Comparison of ENCODE assay signal across 32 cellular contexts in the genomic region with DNA sequence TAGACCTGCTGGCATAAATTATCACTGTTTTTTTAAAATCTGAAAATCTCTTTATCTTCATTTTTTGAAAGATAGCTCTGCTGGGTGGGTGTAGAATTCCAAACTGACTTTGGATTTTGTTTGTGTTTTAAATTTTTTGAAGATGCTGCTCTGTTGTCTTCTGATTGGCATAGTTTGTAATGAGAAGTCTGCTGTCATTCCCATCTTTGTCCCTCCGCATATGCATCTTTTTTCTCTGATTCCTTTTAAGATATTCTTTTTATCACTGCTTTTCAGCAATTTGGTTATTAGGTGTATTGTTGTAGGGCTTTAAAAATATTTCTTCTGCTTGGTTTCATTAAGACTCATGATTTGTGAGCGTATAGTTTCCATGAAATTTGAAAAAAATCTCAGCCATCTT.
"Had no signal": no experiment of that assay in that cellular context is flagged by ENCODE, and none has a peak within 500 bp of the region (broad histone marks: within the 10 kb centered on the region; RNA-seq: fewer than 3 reads in every experiment).

No MANE protein-coding gene starts in this region.

- DNase-seq: naive thymus-derived CD8-positive, alpha-beta T cell; nephron progenitor cell; nucleus accumbens; ovary; posterior cingulate gyrus; psoas muscle; right cardiac atrium; spleen; stimulated activated CD4-positive, alpha-beta T cell treated with anti-CD3 and anti-CD28 coated beads, Interleukin-12 subunit alpha, Interleukin-12 subunit beta, amount 100 ng/mL, for 4 hours; stimulated activated CD4-positive, alpha-beta T cell treated with anti-CD3 and anti-CD28 coated beads, Interleukin-1b, Interleukin-23, amount 100 ng/mL, for 48 hours; stimulated activated CD4-positive, alpha-beta T cell treated with anti-CD3 and anti-CD28 coated beads, Interleukin-4, amount 100 ng/mL, for 1 hour; stimulated activated CD4-positive, alpha-beta T cell treated with anti-CD3 and anti-CD28 coated beads, Interleukin-4, amount 100 ng/mL, for 4 hours; stimulated activated CD8-positive, alpha-beta memory T cell treated with anti-CD3 and anti-CD28 coated beads, Interleukin-4, amount 100 ng/mL, for 48 hours; stimulated activated naive CD4-positive, alpha-beta T cell; stimulated activated naive CD8-positive, alpha-beta T cell treated with anti-CD3 and anti-CD28 coated beads, Interleukin-15, amount 100 ng/mL, for 72 hours; stimulated activated naive CD8-positive, alpha-beta T cell treated with anti-CD3 and anti-CD28 coated beads, Interleukin-15, Interleukin-2, amounts not matched to agents 100 U/mL and 50 U/mL, for 24 hours; substantia nigra; testis; tibial artery; transverse colon; upper lobe of right lung; uterus had no signal

- H3K27me3 Mint-ChIP-seq: stimulated activated naive CD8-positive, alpha-beta T cell treated with anti-CD3 and anti-CD28 coated beads, Interleukin-15, amount 100 ng/mL, for 72 hours had no signal

- H3K4me2 ChIP-seq: smooth muscle cell had no signal

- H2AFZ ChIP-seq: parathyroid adenoma had no signal

- H3K4me3 ChIP-seq: ovary, psoas muscle, skin epidermis, smooth muscle cell, spleen, suprapubic skin, testis, tibial artery, transverse colon, upper lobe of right lung, uterus had no signal

- H3K4me1 ChIP-seq: parathyroid adenoma, uterus had no signal

- H3K36me3 ChIP-seq: neutrophil, ovary, transverse colon, upper lobe of right lung, uterus had no signal

- H3K27me3 ChIP-seq: ovary, testis, tibial artery, transverse colon, upper lobe of right lung, uterus had no signal

- H3K9me3 ChIP-seq: suprapubic skin, testis had no signal

- H3K4me3 Mint-ChIP-seq: natural killer cell treated with Interleukin-12 subunit alpha and Interleukin-12 subunit beta and Interleukin-15 and Interleukin-18, amount 100 ng/mL, for 72 hours; nephron progenitor cell; neural crest cell; stimulated activated memory B cell treated with anti-CD40 and anti-IgM and Interleukin-4, amounts not matched to agents 10 μg/mL and 1 μg/mL and 100 μg/mL, for 72 hours; stimulated activated naive CD8-positive, alpha-beta T cell treated with anti-CD3 and anti-CD28 coated beads, Interleukin-15, amount 100 ng/mL, for 72 hours; type B pancreatic cell had no signal

- H3K9me3 Mint-ChIP-seq: natural killer cell treated with Interleukin-12 subunit alpha and Interleukin-12 subunit beta and Interleukin-15 and Interleukin-18, amount 100 ng/mL, for 72 hours had no signal

- H3K27ac Mint-ChIP-seq: natural killer cell treated with Interleukin-12 subunit alpha and Interleukin-12 subunit beta and Interleukin-15 and Interleukin-18, amount 100 ng/mL, for 72 hours; nephron progenitor cell; progenitor cell of endocrine pancreas; stimulated activated memory B cell treated with anti-CD40 and anti-IgM and Interleukin-4, amounts not matched to agents 10 μg/mL and 1 μg/mL and 100 μg/mL, for 72 hours; stimulated activated naive CD8-positive, alpha-beta T cell treated with anti-CD3 and anti-CD28 coated beads, Interleukin-15, amount 100 ng/mL, for 72 hours; type B pancreatic cell had no signal

- H3K27ac ChIP-seq: neutrophil, ovary, parathyroid adenoma, psoas muscle, skin epidermis, spleen, suprapubic skin, testis, tibial artery, transverse colon, upper lobe of right lung, uterus had no signal
